In genomic region chr1:248873993-248874671, GRCh38 we compare ENCODE assay signal across 8 cellular contexts.
A peak's percentile ranks its signal among the peaks of the same experiment; 100 is the strongest.
DNase-seq lines count a peak whose midpoint lies in the region; TF ChIP-seq lines count a peak whose summit lies in the region.

No MANE protein-coding gene starts in this region.

- H3K27ac ChIP-seq in neutrophil: peak overlapping the region; percentile 80

- peaks cover 9 to 17% of the 10 kb centered on the region in 2 experiments for H3K4me1 ChIP-seq in neutrophil (ENCODE audit: control insufficient read depth in 1 of 2, insufficient read depth in 1 of 2, low read depth in 1 of 2, low read length in 1 of 2)

- TF ChIP-seq CTCF in LNCaP clone FGC (IDR thresholded peaks at IDR 0.05; ENCODE audit: control insufficient read depth, extremely low read depth, insufficient read depth): no peak
- no peak for TF ChIP-seq CTCF in neutrophil (IDR thresholded peaks at IDR 0.05)

- DNase-seq in DMS 273 treated with DMSO at 0.1 percent for 48 hours (lab: John Stamatoyannopoulos, UW): peak; percentile 92
- peak; percentile 88 for DNase-seq in GOT3 (lab: John Stamatoyannopoulos, UW)
- DNase-seq in LNCaP clone FGC (ENCODE audit: low read depth): peak; percentile 80
- peak; percentile 83 to 87 for DNase-seq in SHP77 (lab: John Stamatoyannopoulos, UW)
- peak; percentile 94 for DNase-seq in activated effector memory CD4-positive, alpha-beta T cell treated with anti-CD3 and anti-CD28 coated beads, Interleukin-2, amount 50 U/mL, for 16 hours
- peak; percentile 87 for DNase-seq in foreskin melanocyte
- peak; percentile 79 for DNase-seq in stromal cell of bone marrow (ENCODE audit: low read depth)

- no peaks in the 10 kb centered on the region for H3K27me3 ChIP-seq in neutrophil

- H3K4me3 ChIP-seq in LNCaP clone FGC (ENCODE audit: low read depth, low read length): peak overlapping the region; percentile 58
- H3K4me3 ChIP-seq in neutrophil (ENCODE audit: low read depth in 1 of 2, low read length in 1 of 2): peak overlapping the region; percentile 73 to 74

- no peaks in the 10 kb centered on the region for H3K9me3 ChIP-seq in neutrophil

- H3K36me3 ChIP-seq in neutrophil: no peaks in the 10 kb centered on the region

Comparison
In these comparisons a context has a peak if more than half of its experiments do, and no peak if none do; other contexts are left out.
1. Peak in every context shown above with its lines: DNase-seq, H3K4me3 ChIP-seq and H3K27ac ChIP-seq.